ENCODE assay signal across 1 cellular context in genomic region chr9:70601000-70601929, GRCh38.
TF ChIP-seq lines count a peak whose summit lies in the region.

No MANE protein-coding gene starts in this region.

TF ChIP-seq in HEK293, 187 proteins besides CTCF, POLR2A, EP300 and RAD21 (continued from another document and continues in another):
- TF ChIP-seq ZBTB7A (tag by site-specific recombination; IDR thresholded peaks at IDR 0.05; ENCODE audit: low read depth), result no peak
- peak; percentile 10 for TF ChIP-seq ZBTB26 (tag by site-specific recombination; optimal IDR thresholded peaks at IDR 0.05)
- TF ChIP-seq IKZF3 (tag by site-specific recombination; IDR thresholded peaks at IDR 0.05), result peak; percentile 52
- peak; percentile 99 for TF ChIP-seq GLIS1 (tag by site-specific recombination; IDR thresholded peaks at IDR 0.05)
- TF ChIP-seq ZNF416 (tag by site-specific recombination; IDR thresholded peaks at IDR 0.05), result no peak
- TF ChIP-seq HOXD13 (CRISPR knock-in tag; IDR thresholded peaks at IDR 0.05; ENCODE audit: borderline replicate concordance), result peak; percentile 73; the same call in 1 of the 2 replicates
- TF ChIP-seq SP7 (tag by site-specific recombination; IDR thresholded peaks at IDR 0.05), result peak; percentile 97
- TF ChIP-seq, protein P1, sequence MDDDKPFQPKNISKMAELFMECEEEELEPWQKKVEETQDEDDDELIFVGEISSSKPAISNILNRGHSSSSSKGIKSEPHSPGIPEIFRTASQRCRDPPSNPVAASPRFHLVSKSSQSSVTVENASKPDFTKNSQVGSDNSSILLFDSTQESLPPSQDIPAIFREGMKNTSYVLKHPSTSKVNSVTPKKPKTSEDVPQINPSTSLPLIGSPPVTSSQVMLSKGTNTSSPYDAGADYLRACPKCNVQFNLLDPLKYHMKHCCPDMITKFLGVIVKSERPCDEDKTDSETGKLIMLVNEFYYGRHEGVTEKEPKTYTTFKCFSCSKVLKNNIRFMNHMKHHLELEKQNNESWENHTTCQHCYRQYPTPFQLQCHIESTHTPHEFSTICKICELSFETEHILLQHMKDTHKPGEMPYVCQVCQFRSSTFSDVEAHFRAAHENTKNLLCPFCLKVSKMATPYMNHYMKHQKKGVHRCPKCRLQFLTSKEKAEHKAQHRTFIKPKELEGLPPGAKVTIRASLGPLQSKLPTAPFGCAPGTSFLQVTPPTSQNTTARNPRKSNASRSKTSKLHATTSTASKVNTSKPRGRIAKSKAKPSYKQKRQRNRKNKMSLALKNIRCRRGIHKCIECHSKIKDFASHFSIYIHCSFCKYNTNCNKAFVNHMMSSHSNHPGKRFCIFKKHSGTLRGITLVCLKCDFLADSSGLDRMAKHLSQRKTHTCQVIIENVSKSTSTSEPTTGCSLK (tag by site-specific recombination; IDR thresholded peaks at IDR 0.05), result no peak
- TF ChIP-seq ZNF830 (tag by site-specific recombination; IDR thresholded peaks at IDR 0.05; ENCODE audit: low read depth), result no peak
- no peak for TF ChIP-seq ZNF169 (tag by site-specific recombination; IDR thresholded peaks at IDR 0.05)
- no peak for TF ChIP-seq ZNF621 (tag by site-specific recombination; IDR thresholded peaks at IDR 0.05)
- TF ChIP-seq SP3 (tag by site-specific recombination; IDR thresholded peaks at IDR 0.05), result no peak
- TF ChIP-seq ZNF138 (tag by site-specific recombination; IDR thresholded peaks at IDR 0.05; ENCODE audit: borderline replicate concordance), result no peak
- peak; percentile 56 for TF ChIP-seq PRDM4 (tag by site-specific recombination; IDR thresholded peaks at IDR 0.05)
- TF ChIP-seq ZNF707 (tag by site-specific recombination; IDR thresholded peaks at IDR 0.05), result no peak
- 0 out of 2 replicates have a peak, but pooled peaks have one; percentile 18 for TF ChIP-seq YY2 (tag by site-specific recombination; IDR thresholded peaks at IDR 0.05)
- no peak for TF ChIP-seq ZNF560 (tag by site-specific recombination; IDR thresholded peaks at IDR 0.05; ENCODE audit: borderline replicate concordance)
- no peak for TF ChIP-seq ZNF214 (tag by site-specific recombination; IDR thresholded peaks at IDR 0.05; ENCODE audit: borderline replicate concordance)
- peak; percentile 33; the same call in 1 of the 2 replicates for TF ChIP-seq WT1 (tag by site-specific recombination; IDR thresholded peaks at IDR 0.05)
- TF ChIP-seq ZNF146 (tag by site-specific recombination; IDR thresholded peaks at IDR 0.05), result no peak
- TF ChIP-seq ZNF518A (tag by site-specific recombination; conservative IDR thresholded peaks at IDR 0.05; ENCODE audit: low read depth), result no peak
- no peak for TF ChIP-seq SETDB1 (IDR thresholded peaks at IDR 0.05; ENCODE audit: insufficient read length, low read length)
- peak; percentile 84 for TF ChIP-seq ZNF76 (tag by site-specific recombination; IDR thresholded peaks at IDR 0.05; ENCODE audit: borderline replicate concordance, low read depth)
- TF ChIP-seq ZNF221 (tag by site-specific recombination; IDR thresholded peaks at IDR 0.05; ENCODE audit: borderline replicate concordance), result no peak
- 0 out of 2 replicates have a peak, but pooled peaks have one; percentile 5 for TF ChIP-seq ZNF654 (tag by site-specific recombination; IDR thresholded peaks at IDR 0.05; ENCODE audit: low read depth)
- TF ChIP-seq ZNF324 (tag by site-specific recombination; IDR thresholded peaks at IDR 0.05), result peak; percentile 10; the same call in 1 of the 2 replicates
- TF ChIP-seq, protein P2, sequence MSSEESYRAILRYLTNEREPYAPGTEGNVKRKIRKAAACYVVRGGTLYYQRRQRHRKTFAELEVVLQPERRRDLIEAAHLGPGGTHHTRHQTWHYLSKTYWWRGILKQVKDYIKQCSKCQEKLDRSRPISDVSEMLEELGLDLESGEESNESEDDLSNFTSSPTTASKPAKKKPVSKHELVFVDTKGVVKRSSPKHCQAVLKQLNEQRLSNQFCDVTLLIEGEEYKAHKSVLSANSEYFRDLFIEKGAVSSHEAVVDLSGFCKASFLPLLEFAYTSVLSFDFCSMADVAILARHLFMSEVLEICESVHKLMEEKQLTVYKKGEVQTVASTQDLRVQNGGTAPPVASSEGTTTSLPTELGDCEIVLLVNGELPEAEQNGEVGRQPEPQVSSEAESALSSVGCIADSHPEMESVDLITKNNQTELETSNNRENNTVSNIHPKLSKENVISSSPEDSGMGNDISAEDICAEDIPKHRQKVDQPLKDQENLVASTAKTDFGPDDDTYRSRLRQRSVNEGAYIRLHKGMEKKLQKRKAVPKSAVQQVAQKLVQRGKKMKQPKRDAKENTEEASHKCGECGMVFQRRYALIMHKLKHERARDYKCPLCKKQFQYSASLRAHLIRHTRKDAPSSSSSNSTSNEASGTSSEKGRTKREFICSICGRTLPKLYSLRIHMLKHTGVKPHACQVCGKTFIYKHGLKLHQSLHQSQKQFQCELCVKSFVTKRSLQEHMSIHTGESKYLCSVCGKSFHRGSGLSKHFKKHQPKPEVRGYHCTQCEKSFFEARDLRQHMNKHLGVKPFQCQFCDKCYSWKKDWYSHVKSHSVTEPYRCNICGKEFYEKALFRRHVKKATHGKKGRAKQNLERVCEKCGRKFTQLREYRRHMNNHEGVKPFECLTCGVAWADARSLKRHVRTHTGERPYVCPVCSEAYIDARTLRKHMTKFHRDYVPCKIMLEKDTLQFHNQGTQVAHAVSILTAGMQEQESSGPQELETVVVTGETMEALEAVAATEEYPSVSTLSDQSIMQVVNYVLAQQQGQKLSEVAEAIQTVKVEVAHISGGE (tag by site-specific recombination; conservative IDR thresholded peaks at IDR 0.05; ENCODE audit: low read depth), result no peak
- no peak for TF ChIP-seq ZNF121 (tag by site-specific recombination; IDR thresholded peaks at IDR 0.05)
- TF ChIP-seq, protein P3, sequence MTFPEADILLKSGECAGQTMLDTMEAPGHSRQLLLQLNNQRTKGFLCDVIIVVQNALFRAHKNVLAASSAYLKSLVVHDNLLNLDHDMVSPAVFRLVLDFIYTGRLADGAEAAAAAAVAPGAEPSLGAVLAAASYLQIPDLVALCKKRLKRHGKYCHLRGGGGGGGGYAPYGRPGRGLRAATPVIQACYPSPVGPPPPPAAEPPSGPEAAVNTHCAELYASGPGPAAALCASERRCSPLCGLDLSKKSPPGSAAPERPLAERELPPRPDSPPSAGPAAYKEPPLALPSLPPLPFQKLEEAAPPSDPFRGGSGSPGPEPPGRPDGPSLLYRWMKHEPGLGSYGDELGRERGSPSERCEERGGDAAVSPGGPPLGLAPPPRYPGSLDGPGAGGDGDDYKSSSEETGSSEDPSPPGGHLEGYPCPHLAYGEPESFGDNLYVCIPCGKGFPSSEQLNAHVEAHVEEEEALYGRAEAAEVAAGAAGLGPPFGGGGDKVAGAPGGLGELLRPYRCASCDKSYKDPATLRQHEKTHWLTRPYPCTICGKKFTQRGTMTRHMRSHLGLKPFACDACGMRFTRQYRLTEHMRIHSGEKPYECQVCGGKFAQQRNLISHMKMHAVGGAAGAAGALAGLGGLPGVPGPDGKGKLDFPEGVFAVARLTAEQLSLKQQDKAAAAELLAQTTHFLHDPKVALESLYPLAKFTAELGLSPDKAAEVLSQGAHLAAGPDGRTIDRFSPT (tag by site-specific recombination; IDR thresholded peaks at IDR 0.05), result no peak
- TF ChIP-seq ZNF585B (tag by site-specific recombination; IDR thresholded peaks at IDR 0.05), result no peak
- peak; percentile 96 for TF ChIP-seq ZBTB21 (tag by site-specific recombination; IDR thresholded peaks at IDR 0.05)
- no peak for TF ChIP-seq ZNF202 (tag by site-specific recombination; IDR thresholded peaks at IDR 0.05; ENCODE audit: borderline replicate concordance)
- TF ChIP-seq, protein P4, sequence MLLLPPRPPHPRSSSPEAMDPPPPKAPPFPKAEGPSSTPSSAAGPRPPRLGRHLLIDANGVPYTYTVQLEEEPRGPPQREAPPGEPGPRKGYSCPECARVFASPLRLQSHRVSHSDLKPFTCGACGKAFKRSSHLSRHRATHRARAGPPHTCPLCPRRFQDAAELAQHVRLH (tag by site-specific recombination; IDR thresholded peaks at IDR 0.05), result peak; percentile 66
- peak; percentile 38; the same call in 1 of the 2 replicates for TF ChIP-seq ZNF184 (tag by site-specific recombination; IDR thresholded peaks at IDR 0.05)
- no peak; the same call in none of the 2 replicates for TF ChIP-seq ZFP69B (tag by site-specific recombination; IDR thresholded peaks at IDR 0.05)
- TF ChIP-seq ZNF629 (tag by site-specific recombination; IDR thresholded peaks at IDR 0.05), result peak; percentile 98
- TF ChIP-seq ZNF132 (tag by site-specific recombination; IDR thresholded peaks at IDR 0.05; ENCODE audit: borderline replicate concordance), result no peak
- TF ChIP-seq ZEB2 (tag by site-specific recombination; IDR thresholded peaks at IDR 0.05), result peak; percentile 80; the same call in 1 of the 2 replicates
- TF ChIP-seq ZFP3 (tag by site-specific recombination; IDR thresholded peaks at IDR 0.05; ENCODE audit: low read depth), result no peak
- peak; percentile 9; the same call in 1 of the 2 replicates for TF ChIP-seq MYNN (tag by site-specific recombination; IDR thresholded peaks at IDR 0.05; ENCODE audit: borderline replicate concordance)
- TF ChIP-seq ZNF776 (tag by site-specific recombination; IDR thresholded peaks at IDR 0.05; ENCODE audit: borderline replicate concordance), result no peak
- TF ChIP-seq ZNF292 (tag by site-specific recombination; IDR thresholded peaks at IDR 0.05; ENCODE audit: borderline replicate concordance, low read depth), result no peak
- 0 out of 2 replicates have a peak, but pooled peaks have one; percentile 9 for TF ChIP-seq ZNF2 (tag by site-specific recombination; IDR thresholded peaks at IDR 0.05)
- TF ChIP-seq, protein P5, sequence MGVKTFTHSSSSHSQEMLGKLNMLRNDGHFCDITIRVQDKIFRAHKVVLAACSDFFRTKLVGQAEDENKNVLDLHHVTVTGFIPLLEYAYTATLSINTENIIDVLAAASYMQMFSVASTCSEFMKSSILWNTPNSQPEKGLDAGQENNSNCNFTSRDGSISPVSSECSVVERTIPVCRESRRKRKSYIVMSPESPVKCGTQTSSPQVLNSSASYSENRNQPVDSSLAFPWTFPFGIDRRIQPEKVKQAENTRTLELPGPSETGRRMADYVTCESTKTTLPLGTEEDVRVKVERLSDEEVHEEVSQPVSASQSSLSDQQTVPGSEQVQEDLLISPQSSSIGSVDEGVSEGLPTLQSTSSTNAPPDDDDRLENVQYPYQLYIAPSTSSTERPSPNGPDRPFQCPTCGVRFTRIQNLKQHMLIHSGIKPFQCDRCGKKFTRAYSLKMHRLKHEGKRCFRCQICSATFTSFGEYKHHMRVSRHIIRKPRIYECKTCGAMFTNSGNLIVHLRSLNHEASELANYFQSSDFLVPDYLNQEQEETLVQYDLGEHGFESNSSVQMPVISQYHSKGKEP (tag by site-specific recombination; IDR thresholded peaks at IDR 0.05), result peak; percentile 20; the same call in 1 of the 2 replicates
- TF ChIP-seq ZNF596 (tag by site-specific recombination; IDR thresholded peaks at IDR 0.05), result no peak
